ENCODE assay signal across 12 cellular contexts in the genomic region with DNA sequence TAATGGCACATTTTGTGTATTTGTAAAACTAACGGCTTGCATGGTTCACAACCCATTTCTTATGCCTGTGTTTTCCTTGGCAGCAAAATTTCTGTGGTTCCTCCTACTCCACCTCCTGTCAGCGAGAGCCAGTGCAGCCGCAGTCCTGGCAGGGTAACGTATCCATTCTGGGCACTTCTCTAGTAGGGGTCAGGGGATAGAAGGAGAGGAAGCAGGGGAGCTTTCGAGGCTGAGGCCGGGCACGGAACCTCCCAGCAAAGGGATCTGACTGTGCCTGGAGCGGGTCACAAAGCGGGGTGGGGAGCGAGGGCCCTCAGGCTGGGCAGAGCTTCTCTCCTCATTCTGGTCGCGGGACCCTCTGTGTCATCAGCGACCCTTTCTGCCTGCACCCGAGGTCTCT. TPM values are rescaled to one million over a fixed set of nuclear protein-coding genes. Genes with fewer than 3 reads are reported as not detected.
DNase-seq lines count a peak whose midpoint lies in the region; ATAC-seq and TF ChIP-seq lines count a peak whose summit lies in the region.
"Had no signal": no experiment of that assay in that cellular context is flagged by ENCODE, and none has a peak within 500 bp of the region (broad histone marks: within the 10 kb centered on the region; RNA-seq: fewer than 3 reads in every experiment).

No MANE protein-coding gene starts in this region.

- H3K36me3 ChIP-seq in CD8-positive, alpha-beta T cell (ENCODE audit: insufficient read depth, low read length): no peaks in the 10 kb centered on the region
- H3K36me3 ChIP-seq in heart right ventricle: peaks cover 0 to 3% (median 0%) of the 10 kb centered on the region in 9 donors
- no peaks in the 10 kb centered on the region for H3K36me3 ChIP-seq in prostate gland

- ATAC-seq in CD8-positive, alpha-beta T cell: no peak
- peak; percentile 43 to 73 (median 57) for ATAC-seq in heart right ventricle
- ATAC-seq: HepG2, Panc1 had no signal

- peak overlapping the region; percentile 52 for H3K27ac Mint-ChIP-seq in CD8-positive, alpha-beta T cell
- no peak overlapping the region for H3K27ac Mint-ChIP-seq in endothelial cell (ENCODE audit: unreplicated experiment)
- no peak overlapping the region for H3K27ac Mint-ChIP-seq in activated naive CD8-positive, alpha-beta T cell treated with anti-CD3 and anti-CD28 coated beads for 36 hours

- no peaks in the 10 kb centered on the region for H3K9me3 Mint-ChIP-seq in CD8-positive, alpha-beta T cell
- H3K9me3 Mint-ChIP-seq in endothelial cell (ENCODE audit: unreplicated experiment): no peaks in the 10 kb centered on the region
- H3K9me3 Mint-ChIP-seq in activated naive CD8-positive, alpha-beta T cell treated with anti-CD3 and anti-CD28 coated beads for 36 hours: no peaks in the 10 kb centered on the region

- H3K27ac ChIP-seq in CD8-positive, alpha-beta T cell (ENCODE audit: low read depth, low read length): no peak overlapping the region
- H3K27ac ChIP-seq in adipose tissue (ENCODE audit: low read depth, low read length) (peak overlapping the region; percentile 61), heart right ventricle (peak overlapping the region; percentile 32 to 87 (median 82)), prostate gland (peak overlapping the region; percentile 73 to 76)

- WGBS in adipose tissue, 3 donors: 61 to 80% (median 69%) methylated on average over 14 of the region's 14 CpGs
- WGBS in heart right ventricle, 2 donors: 25 to 40% methylated on average over 14 of the region's 14 CpGs
- WGBS in prostate gland: 45% methylated on average over 14 of the region's 14 CpGs

- peaks cover 46% of the 10 kb centered on the region for H3K36me3 Mint-ChIP-seq in CD8-positive, alpha-beta T cell
- H3K36me3 Mint-ChIP-seq in endothelial cell (ENCODE audit: low read depth, unreplicated experiment): no peaks in the 10 kb centered on the region
- H3K36me3 Mint-ChIP-seq in activated naive CD8-positive, alpha-beta T cell treated with anti-CD3 and anti-CD28 coated beads for 36 hours: peaks cover 31% of the 10 kb centered on the region

- no peaks in the 10 kb centered on the region for H3K9me3 ChIP-seq in CD8-positive, alpha-beta T cell (ENCODE audit: low read length)
- H3K9me3 ChIP-seq in heart right ventricle (no peaks in the 10 kb centered on the region), prostate gland (no peaks in the 10 kb centered on the region)

- H3K27me3 ChIP-seq in CD8-positive, alpha-beta T cell (ENCODE audit: insufficient read depth, low read length): no peaks in the 10 kb centered on the region
- H3K27me3 ChIP-seq in heart right ventricle (no peaks in the 10 kb centered on the region), prostate gland (replicated peaks; ENCODE audit: insufficient read depth) (no peaks in the 10 kb centered on the region)

- no peak overlapping the region for H3K4me3 Mint-ChIP-seq in CD8-positive, alpha-beta T cell
- no peak overlapping the region for H3K4me3 Mint-ChIP-seq in endothelial cell (ENCODE audit: unreplicated experiment)
- H3K4me3 Mint-ChIP-seq in activated naive CD8-positive, alpha-beta T cell treated with anti-CD3 and anti-CD28 coated beads for 36 hours: no peak overlapping the region

- H3K4me3 ChIP-seq in CD8-positive, alpha-beta T cell (ENCODE audit: low read depth, low read length): no peak overlapping the region
- H3K4me3 ChIP-seq in heart right ventricle: peak overlapping the region in 5 of 10 donors; percentile 14 to 42 (median 33)
- H3K4me3 ChIP-seq in prostate gland: no peak overlapping the region

- CTCF ChIA-PET in CD8-positive, alpha-beta T cell (lab: Charles Lee): interaction anchor here (1.0 to 3.6 kb wide), 5 partner anchors 72 to 265 kb away, joined by 3 to 32 read pairs (median 3); no protein-coding TSS in a partner anchor

- H3K4me1 ChIP-seq in CD8-positive, alpha-beta T cell (ENCODE audit: insufficient read depth, low read length): peaks cover 8% of the 10 kb centered on the region
- H3K4me1 ChIP-seq in heart right ventricle (peaks cover 17 to 52% (median 38%) of the 10 kb centered on the region in 9 donors), prostate gland (replicated peaks) (peaks cover 16% of the 10 kb centered on the region)

- DNase-seq in CD8-positive, alpha-beta T cell: no peak
- peak; percentile 56 to 59 for DNase-seq in heart right ventricle
- DNase-seq in prostate gland (ENCODE audit: low spot score): no peak
- no peak for DNase-seq in cerebellar nuclear complex (lab: John Stamatoyannopoulos, UW)
- DNase-seq in endothelial cell (ENCODE audit: low spot score): no peak
- DNase-seq in activated naive CD8-positive, alpha-beta T cell treated with anti-CD3 and anti-CD28 coated beads for 36 hours: no peak
- no peak for DNase-seq in HPDE6-E6E7 (ENCODE audit: extremely low spot score)
- DNase-seq: activated CD4-positive, alpha-beta T cell treated with anti-CD3 and anti-CD28 coated beads, Interleukin-2, amount 50 U/mL, for 4 hours; central memory CD4-positive, alpha-beta T cell had no signal

- no peaks in the 10 kb centered on the region for H3K27me3 Mint-ChIP-seq in CD8-positive, alpha-beta T cell (ENCODE audit: low read depth)
- peaks cover 2% of the 10 kb centered on the region for H3K27me3 Mint-ChIP-seq in endothelial cell (ENCODE audit: unreplicated experiment)
- H3K27me3 Mint-ChIP-seq in activated naive CD8-positive, alpha-beta T cell treated with anti-CD3 and anti-CD28 coated beads for 36 hours: no peaks in the 10 kb centered on the region

- intact Hi-C loops in CD8-positive, alpha-beta T cell (cut with DNase I, micrococcal nuclease): loop anchor here in 1 of 2 experiments (10.0 kb wide), 1 partner anchor 427 kb away; no protein-coding TSS in a partner anchor
- intact Hi-C loops in heart right ventricle (cut with DNase I): loop anchor here in 7 of 10 donors (5.0 to 10.0 kb wide), 7 partner anchors 64 to 427 kb away; a partner anchor contains a TSS
- intact Hi-C loops in prostate gland (cut with DNase I): loop anchor here (2.0 to 10.0 kb wide), 4 partner anchors 54 to 397 kb away; no protein-coding TSS in a partner anchor

- TF ChIP-seq POLR2A in prostate gland (IDR thresholded peaks at IDR 0.05): no peak

- peaks cover 10% of the 10 kb centered on the region for H3K4me1 Mint-ChIP-seq in CD8-positive, alpha-beta T cell (ENCODE audit: low read depth)
- H3K4me1 Mint-ChIP-seq in endothelial cell (ENCODE audit: unreplicated experiment): peaks cover 3% of the 10 kb centered on the region
- peaks cover 16% of the 10 kb centered on the region for H3K4me1 Mint-ChIP-seq in activated naive CD8-positive, alpha-beta T cell treated with anti-CD3 and anti-CD28 coated beads for 36 hours

- POLR2A ChIA-PET in CD8-positive, alpha-beta T cell (lab: Charles Lee): interaction anchor here (0.6 kb wide), 1 partner anchor 254 kb away, joined by 5 read pairs; no protein-coding TSS in a partner anchor

- no peak for TF ChIP-seq CTCF in CD8-positive, alpha-beta T cell (IDR thresholded peaks at IDR 0.05)
- TF ChIP-seq CTCF in heart right ventricle (IDR thresholded peaks at IDR 0.05) (no peak), prostate gland (IDR thresholded peaks at IDR 0.05) (no peak), endothelial cell (IDR thresholded peaks at IDR 0.05; ENCODE audit: unreplicated experiment) (no peak)

RNA-seq across cellular contexts. Expression of a gene that starts 58.4 kb away (rescaled TPM):
- total RNA-seq in CD8-positive, alpha-beta T cell: 10 to 100 TPM; 38.2 to 44.6 TPM
- polyA plus RNA-seq in adipose tissue: 1 to 10 TPM; 1.1 to 3.9 (median 3.7) TPM
- total RNA-seq in heart right ventricle: 10 to 100 TPM in 3 of 10 donors, 1 to 10 TPM in 7; 3.6 to 11.9 (median 8.0) TPM
- 1 to 10 TPM; 8.0 to 8.4 TPM for polyA plus RNA-seq in heart right ventricle
- 10 to 100 TPM in 1 of 2 donors, 1 to 10 TPM in 1; 9.9 to 12.1 TPM for total RNA-seq in prostate gland
- total RNA-seq in endothelial cell (ENCODE audit: unreplicated experiment): 0.77 TPM
- 100 to 1,000 TPM in 1 of 2 experiments, 10 to 100 TPM in 1; 97.8 to 101 TPM for total RNA-seq in activated naive CD8-positive, alpha-beta T cell treated with anti-CD3 and anti-CD28 coated beads for 36 hours

Comparison
In these comparisons a context has a peak if more than half of its experiments do, and no peak if none do; other contexts are left out.
1. DNase-seq: peak in heart right ventricle (2 of 2); none in CD8-positive, alpha-beta T cell (0 of 7), prostate gland (single experiment), cerebellar nuclear complex (0 of 2), endothelial cell (single experiment), activated naive CD8-positive, alpha-beta T cell treated with anti-CD3 and anti-CD28 coated beads for 36 hours (single experiment) and HPDE6-E6E7 (single experiment).